In the genomic region with DNA sequence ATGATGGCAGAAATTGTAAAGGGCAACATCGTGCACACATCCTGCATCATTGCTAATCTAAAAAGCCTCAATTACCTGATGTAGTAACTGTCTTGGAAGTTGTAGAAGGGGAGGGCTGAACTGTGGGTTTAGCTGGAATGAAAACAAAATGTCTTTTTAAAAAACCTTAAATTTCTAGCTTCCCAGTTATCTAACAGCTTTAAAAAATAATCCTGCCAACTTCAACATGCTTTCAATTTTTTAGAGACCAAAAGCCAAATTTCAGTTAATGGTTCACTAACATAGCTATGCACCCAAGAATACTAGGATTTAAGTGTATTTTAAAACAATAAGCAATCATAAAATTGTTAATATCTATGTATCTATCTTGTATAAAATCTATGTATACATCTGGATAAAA, we compare ENCODE assay signal across 23 cellular contexts. TPM values are rescaled to one million over a fixed set of nuclear protein-coding genes. Genes with fewer than 3 reads are reported as not detected.
A peak's percentile ranks its signal among the peaks of the same experiment; 100 is the strongest.
DNase-seq lines count a peak whose midpoint lies in the region; ATAC-seq, FAIRE-seq and TF ChIP-seq lines count a peak whose summit lies in the region.
"Had no signal": no experiment of that assay in that cellular context is flagged by ENCODE, and none has a peak within 500 bp of the region (broad histone marks: within the 10 kb centered on the region; RNA-seq: fewer than 3 reads in every experiment).

No MANE protein-coding gene starts in this region.

- no peaks in the 10 kb centered on the region for H3K27me3 ChIP-seq in K562 (ENCODE audit: control insufficient read depth in 2 of 2, insufficient read depth in 2 of 2, low read length in 2 of 2)
- H3K27me3 ChIP-seq in psoas muscle (ENCODE audit: insufficient read depth in 3 of 3, low read length in 2 of 3) = no peaks in the 10 kb centered on the region

- peak overlapping the region; percentile 20 for H3K27ac Mint-ChIP-seq in activated CD4-positive, alpha-beta T cell treated with anti-CD3 and anti-CD28 coated beads, Interleukin-2, amount 10 ng/mL, durations not matched to agents 24 days and 14 days
- H3K27ac Mint-ChIP-seq in nephron progenitor cell = no peak overlapping the region
- H3K27ac Mint-ChIP-seq: CD8-positive, alpha-beta T cell had no signal

- H3K9me1 ChIP-seq in K562 (ENCODE audit: control insufficient read depth, insufficient read depth, low read length) = no peaks in the 10 kb centered on the region

- 100% methylated on average over 1 of the region's 1 CpG for WGBS in K562 (ENCODE audit: insufficient coverage, low coverage, missing lambda C conversion rate)
- 63 to 82% (median 81%) methylated on average over 1 of the region's 1 CpG for WGBS in psoas muscle, 3 donors

- in situ Hi-C loops in K562 (cut with MboI) = no loop called here

- CTCF ChIA-PET in K562 (lab: Yijun Ruan, JAX; ENCODE audit: low intra/inter-chr PET ratio) = no interaction called here

- no peak for DNase-seq in activated CD4-positive, alpha-beta T cell treated with anti-CD3 and anti-CD28 coated beads, Interleukin-2, amount 10 ng/mL, durations not matched to agents 24 days and 14 days
- DNase-seq in activated CD4-positive, alpha-beta T cell treated with anti-CD3 and anti-CD28 coated beads for 48 hours = no peak
- DNase-seq in AG10803 (ENCODE audit: low read depth) = peak; percentile 33
- no peak for DNase-seq in K562 (ENCODE audit: extremely low read depth in 1 of 4, low spot score in 3 of 4)
- no peak for DNase-seq in psoas muscle
- no peak for DNase-seq in nephron progenitor cell
- DNase-seq: 8988T; AML-193; C1 segment of cervical spinal cord; CD8-positive, alpha-beta T cell; HCEC 1CT; KG1; NCI-H1092; NCI-H1436 treated with DMSO at 0.1 percent for 48 hours; NCI-H1930; NCI-H2227 treated with DMSO at 0.1 percent for 48 hours; NCI-H510A; NCI-H774 had no signal

- TF ChIP-seq CTCF in AG10803 (conservative IDR thresholded peaks at IDR 0.05; ENCODE audit: low read length) (no peak), K562 (IDR thresholded peaks at IDR 0.05 in 2 of 3, conservative IDR thresholded peaks at IDR 0.05 in 1 of 3; ENCODE audit: insufficient read depth in 2 of 3, low read depth in 1 of 3, low read length in 3 of 3) (no peak), psoas muscle (IDR thresholded peaks at IDR 0.05) (no peak), nephron progenitor cell (IDR thresholded peaks at IDR 0.05) (no peak)

- H2AFZ ChIP-seq in K562 (ENCODE audit: low read depth, low read length) = no peak overlapping the region
- H2AFZ ChIP-seq: GM23338 had no signal

- H3K4me3 Mint-ChIP-seq in activated CD4-positive, alpha-beta T cell treated with anti-CD3 and anti-CD28 coated beads, Interleukin-2, amount 10 ng/mL, durations not matched to agents 24 days and 14 days = no peak overlapping the region
- no peak overlapping the region for H3K4me3 Mint-ChIP-seq in nephron progenitor cell
- H3K4me3 Mint-ChIP-seq: CD8-positive, alpha-beta T cell; GM23338 had no signal

- H3K36me3 ChIP-seq in K562 (ENCODE audit: control insufficient read depth, insufficient read depth, low read length) = peaks cover 99% of the 10 kb centered on the region
- peaks cover 6 to 92% of the 10 kb centered on the region in 2 donors for H3K36me3 ChIP-seq in psoas muscle (ENCODE audit: insufficient read depth in 1 of 2, low read depth in 1 of 2)

- no peak for TF ChIP-seq EP300 in K562 (IDR thresholded peaks at IDR 0.05; ENCODE audit: low read length)

- FAIRE-seq in K562 (lab: Jason Lieb, UNC) = no peak
- FAIRE-seq: GM12891 had no signal

- H3K4me2 ChIP-seq in K562 (ENCODE audit: insufficient read depth, low read length) = no peak overlapping the region
- H3K4me2 ChIP-seq: GM23338 had no signal

- TF ChIP-seq POLR2A in K562 (conservative IDR thresholded peaks at IDR 0.05) = no peak

- POLR2A ChIA-PET in K562 (lab: Yijun Ruan, JAX) = interaction anchor here (0.8 to 2.4 kb wide), 8 partner anchors 9 to 182 kb away, joined by 3 to 16 read pairs (median 6); partner anchors contain the start of genes CD164 and SMPD2

- no peaks in the 10 kb centered on the region for H4K20me1 ChIP-seq in K562 (replicated peaks; ENCODE audit: control insufficient read depth, insufficient read depth, low read length)

- no TSS peak for BruUV-seq in K562 (replicated peaks; lab: Mats Ljungman, UMichigan)

- intact Hi-C loops in activated CD4-positive, alpha-beta T cell treated with anti-CD3 and anti-CD28 coated beads, Interleukin-2, amount 10 ng/mL, durations not matched to agents 24 days and 14 days (cut with micrococcal nuclease) = no loop called here
- intact Hi-C loops in K562 (cut with micrococcal nuclease) = no loop called here
- intact Hi-C loops in psoas muscle (cut with DNase I) = loop anchor here in 1 of 2 donors (10.0 kb wide), 1 partner anchor 276 kb away; the partner anchor contains the start of genes CEP57L1 and SESN1

- no peaks in the 10 kb centered on the region for H3K27me3 Mint-ChIP-seq in activated CD4-positive, alpha-beta T cell treated with anti-CD3 and anti-CD28 coated beads, Interleukin-2, amount 10 ng/mL, durations not matched to agents 24 days and 14 days
- no peaks in the 10 kb centered on the region for H3K27me3 Mint-ChIP-seq in nephron progenitor cell (ENCODE audit: low read depth, poor library complexity)

- H3K79me2 ChIP-seq in K562 (ENCODE audit: control insufficient read depth, insufficient read depth, low read length) = peaks cover 85% of the 10 kb centered on the region

- no peak overlapping the region for H3K9ac ChIP-seq in K562 (ENCODE audit: insufficient read depth in 1 of 2, low read depth in 2 of 2, low read length in 2 of 2)

- peaks cover 46% of the 10 kb centered on the region for H3K4me1 Mint-ChIP-seq in activated CD4-positive, alpha-beta T cell treated with anti-CD3 and anti-CD28 coated beads, Interleukin-2, amount 10 ng/mL, durations not matched to agents 24 days and 14 days
- H3K4me1 Mint-ChIP-seq in nephron progenitor cell = no peaks in the 10 kb centered on the region
- H3K4me1 Mint-ChIP-seq: GM23338 had no signal

- H3K9me3 ChIP-seq in K562 (replicated peaks; ENCODE audit: control insufficient read depth, insufficient read depth, low read depth, low read length) (no peaks in the 10 kb centered on the region), psoas muscle (no peaks in the 10 kb centered on the region)

- no peak for ATAC-seq in K562
- ATAC-seq in psoas muscle = no peak
- no peak for ATAC-seq in esophagus mucosa
- ATAC-seq: CD8-positive, alpha-beta T cell; GM23338; Panc1 had no signal

- TF ChIP-seq RAD21 in K562 (CRISPR knock-in tag; conservative IDR thresholded peaks at IDR 0.05 in 1 of 2, IDR thresholded peaks at IDR 0.05 in 1 of 2) = no peak

- peaks cover 72% of the 10 kb centered on the region for H3K36me3 Mint-ChIP-seq in activated CD4-positive, alpha-beta T cell treated with anti-CD3 and anti-CD28 coated beads, Interleukin-2, amount 10 ng/mL, durations not matched to agents 24 days and 14 days (ENCODE audit: low read depth)
- H3K36me3 Mint-ChIP-seq in nephron progenitor cell (ENCODE audit: low read depth) = peaks cover 70% of the 10 kb centered on the region

- peaks cover 0 to 18% of the 10 kb centered on the region in 2 experiments; a peak in 2 of 5 replicates for H3K4me1 ChIP-seq in K562 (replicated peaks in 1 of 2; ENCODE audit: control insufficient read depth in 2 of 2, insufficient read depth in 2 of 2, low read length in 2 of 2)
- H3K4me1 ChIP-seq in psoas muscle = peaks cover 36% of the 10 kb centered on the region

- no peak overlapping the region for H3K4me3 ChIP-seq in AG10803 (ENCODE audit: low read length)
- no peak overlapping the region for H3K4me3 ChIP-seq in K562
- H3K4me3 ChIP-seq in psoas muscle = no peak overlapping the region
- H3K4me3 ChIP-seq: GM23338 had no signal

- H3K27ac ChIP-seq in K562 (ENCODE audit: extremely low read depth, low read depth, low read length) (no peak overlapping the region), psoas muscle (peak overlapping the region; percentile 79)
- H3K27ac ChIP-seq: HL-60 had no signal

- H3K9me3 Mint-ChIP-seq in activated CD4-positive, alpha-beta T cell treated with anti-CD3 and anti-CD28 coated beads, Interleukin-2, amount 10 ng/mL, durations not matched to agents 24 days and 14 days = no peaks in the 10 kb centered on the region
- no peaks in the 10 kb centered on the region for H3K9me3 Mint-ChIP-seq in nephron progenitor cell
- H3K9me3 Mint-ChIP-seq: CD8-positive, alpha-beta T cell; GM23338 had no signal

TF ChIP-seq in K562, 482 proteins besides CTCF, POLR2A, EP300 and RAD21 (continues in another document):
- no peak for TF ChIP-seq CHD1 (IDR thresholded peaks at IDR 0.05; ENCODE audit: low read length)

RNA-seq across cellular contexts. Expression of gene CD164, which starts 11.9 kb away (rescaled TPM):
- 256 and 264 TPM in 2 replicates for total RNA-seq in activated CD4-positive, alpha-beta T cell treated with anti-CD3 and anti-CD28 coated beads, Interleukin-2, amount 10 ng/mL, durations not matched to agents 24 days and 14 days
- 114 and 222 TPM in 2 replicates for total RNA-seq in K562 (2011; cell fraction: chromatin; rRNA removed; ENCODE audit: low replicate concordance)
- 162 and 212 TPM in 2 replicates for total RNA-seq in K562 (2011; cell fraction: nucleolus; rRNA removed)
- 243 and 317 TPM in 2 replicates for total RNA-seq in K562 (2011; cell fraction: nucleoplasm; rRNA removed)
- total RNA-seq in K562 (2014; rRNA removed) (79.5 and 92.7 TPM in 2 replicates), K562 (2014; rRNA removed; fragmentation: Illumina TruSeq; extraction: Trizol) (121 and 134 TPM in 2 replicates), K562 (2015; rRNA removed; fragmentation: Illumina TruSeq; extraction: Trizol) (191 and 199 TPM in 2 replicates), K562 (2021) (164 and 169 TPM in 2 replicates), psoas muscle (100 to 1,000 TPM; 108 to 311 (median 179) TPM), esophagus mucosa (91.3 TPM)
- polyA plus RNA-seq in K562 (2011; rRNA removed) (317 and 349 TPM in 2 replicates), K562 (2014; fragmentation: Illumina TruSeq; extraction: Trizol) (186 and 188 TPM in 2 replicates), K562 (2014; fragmentation: Nextera tagmentation; extraction: Ambion mirVana) (100 to 1,000 TPM; 165 to 179 TPM), K562 (2014; rRNA removed) (117 and 143 TPM in 2 replicates), psoas muscle (100 to 1,000 TPM in 2 of 3 donors, 10 to 100 TPM in 1; 97.8 to 368 (median 107) TPM)
- polyA plus RNA-seq in K562 (2011; cell fraction: cytosol; rRNA removed) = 107 and 156 TPM in 2 replicates
- 302 and 407 TPM in 2 replicates for polyA plus RNA-seq in K562 (2011; cell fraction: nucleus; rRNA removed)
- 177 and 329 TPM in 2 replicates for polyA plus RNA-seq in K562 (2012)
- 159 and 195 TPM in 2 replicates for polyA minus RNA-seq in K562 (2011; rRNA and poly(A)+ RNA removed)
- polyA minus RNA-seq in K562 (2011; cell fraction: cytosol; rRNA and poly(A)+ RNA removed) = 154 and 189 TPM in 2 replicates
- 130 and 232 TPM in 2 replicates for polyA minus RNA-seq in K562 (2011; cell fraction: nucleus; rRNA and poly(A)+ RNA removed)
